In the genomic region with DNA sequence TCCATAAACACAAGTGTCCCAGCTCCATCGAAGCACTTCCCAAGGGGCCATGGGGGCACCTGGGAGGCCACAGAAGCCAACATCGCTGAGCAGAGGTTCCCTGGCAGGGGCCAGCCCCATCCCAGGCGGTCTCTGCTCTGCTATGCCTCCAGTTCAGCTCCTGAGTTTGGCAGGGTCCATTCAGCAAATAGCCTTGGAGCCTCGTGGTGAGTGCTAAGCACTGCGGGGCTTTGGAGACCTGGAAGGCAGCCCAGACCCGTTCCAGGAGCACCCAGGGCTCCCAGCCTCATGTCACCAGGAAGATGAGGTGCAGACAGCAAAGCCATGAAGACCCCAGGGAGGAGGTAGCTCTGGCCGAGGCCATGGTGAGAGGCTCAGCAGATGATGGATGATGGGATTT, we compare ENCODE assay signal across 23 cellular contexts.
A peak's percentile ranks its signal among the peaks of the same experiment; 100 is the strongest.
DNase-seq lines count a peak whose midpoint lies in the region; ATAC-seq and TF ChIP-seq lines count a peak whose summit lies in the region.
"Had no signal": no experiment of that assay in that cellular context is flagged by ENCODE, and none has a peak within 500 bp of the region (broad histone marks: within the 10 kb centered on the region; RNA-seq: fewer than 3 reads in every experiment).

No MANE protein-coding gene starts in this region.

- TF ChIP-seq CTCF in esophagus squamous epithelium (IDR thresholded peaks at IDR 0.05) (no peak), neutrophil (IDR thresholded peaks at IDR 0.05) (no peak), colonic mucosa (IDR thresholded peaks at IDR 0.05) (no peak), Calu3 (IDR thresholded peaks at IDR 0.05; ENCODE audit: unreplicated experiment) (no peak)

- H3K27ac ChIP-seq in esophagus squamous epithelium: peak overlapping the region in 3 of 4 donors; percentile 21 to 36 (median 22)
- peak overlapping the region; percentile 54 for H3K27ac ChIP-seq in neutrophil
- H3K27ac ChIP-seq in colonic mucosa: no peak overlapping the region
- H3K27ac ChIP-seq: ovary, skin epidermis, WERI-Rb-1 had no signal

- no peak overlapping the region for H3K27ac Mint-ChIP-seq in Calu3 (ENCODE audit: unreplicated experiment)
- H3K27ac Mint-ChIP-seq: activated CD4-positive, alpha-beta memory T cell treated with anti-CD3 and anti-CD28 coated beads, Interleukin-2, amount 10 ng/mL, durations not matched to agents 7 days and 5 days; activated naive CD4-positive, alpha-beta T cell treated with anti-CD3 and anti-CD28 coated beads, Interleukin-2, amount 50 U/mL, for 24 hours had no signal

- H3K4me3 Mint-ChIP-seq in Calu3 (ENCODE audit: low read depth, unreplicated experiment): no peak overlapping the region
- H3K4me3 Mint-ChIP-seq: activated CD4-positive, alpha-beta memory T cell treated with anti-CD3 and anti-CD28 coated beads, Interleukin-2, amount 10 ng/mL, durations not matched to agents 7 days and 5 days; activated naive CD4-positive, alpha-beta T cell treated with anti-CD3 and anti-CD28 coated beads, Interleukin-2, amount 50 U/mL, for 24 hours had no signal

- H3K9me3 Mint-ChIP-seq in Calu3 (ENCODE audit: low read depth, unreplicated experiment): no peaks in the 10 kb centered on the region
- H3K9me3 Mint-ChIP-seq: activated CD4-positive, alpha-beta memory T cell treated with anti-CD3 and anti-CD28 coated beads, Interleukin-2, amount 10 ng/mL, durations not matched to agents 7 days and 5 days; activated naive CD4-positive, alpha-beta T cell treated with anti-CD3 and anti-CD28 coated beads, Interleukin-2, amount 50 U/mL, for 24 hours had no signal

- H3K4me1 Mint-ChIP-seq in Calu3 (ENCODE audit: low read depth, unreplicated experiment): no peaks in the 10 kb centered on the region
- H3K4me1 Mint-ChIP-seq: activated CD4-positive, alpha-beta memory T cell treated with anti-CD3 and anti-CD28 coated beads, Interleukin-2, amount 10 ng/mL, durations not matched to agents 7 days and 5 days had no signal

- H3K4me1 ChIP-seq in esophagus squamous epithelium (no peaks in the 10 kb centered on the region), neutrophil (ENCODE audit: control insufficient read depth in 1 of 2, insufficient read depth in 1 of 2, low read depth in 1 of 2, low read length in 1 of 2) (peaks cover 34 to 47% of the 10 kb centered on the region in 2 experiments), colonic mucosa (no peaks in the 10 kb centered on the region)

- WGBS in esophagus squamous epithelium, 2 donors: 55 to 77% methylated on average over 2 to 4 of the region's 7 CpGs

- H3K36me3 Mint-ChIP-seq in Calu3 (ENCODE audit: insufficient read depth, unreplicated experiment): no peaks in the 10 kb centered on the region
- H3K36me3 Mint-ChIP-seq: activated naive CD4-positive, alpha-beta T cell treated with anti-CD3 and anti-CD28 coated beads, Interleukin-2, amount 50 U/mL, for 24 hours had no signal

- CTCF ChIA-PET in Calu3 (lab: Charles Lee): interaction anchor here (0.6 kb wide), 1 partner anchor 383 kb away, joined by 3 read pairs; no protein-coding TSS in a partner anchor

- H3K4me3 ChIP-seq in esophagus squamous epithelium: no peak overlapping the region
- H3K4me3 ChIP-seq in neutrophil (ENCODE audit: low read depth in 1 of 2, low read length in 1 of 2): no peak overlapping the region
- no peak overlapping the region for H3K4me3 ChIP-seq in colonic mucosa
- H3K4me3 ChIP-seq: GM12878, ovary, skin epidermis had no signal

- no peak for TF ChIP-seq POLR2A in esophagus squamous epithelium (IDR thresholded peaks at IDR 0.05)

- DNase-seq in D341Med (ENCODE audit: low spot score) (peak; percentile 42), NCI-H1092 (lab: John Stamatoyannopoulos, UW) (peak; percentile 12), esophagus squamous epithelium (lab: John Stamatoyannopoulos, UW) (no peak), colonic mucosa (no peak), Calu3 (no peak), GDM1 (lab: John Stamatoyannopoulos, UW) (no peak)
- DNase-seq: activated CD4-positive, alpha-beta memory T cell treated with anti-CD3 and anti-CD28 coated beads, Interleukin-2, amount 10 ng/mL, durations not matched to agents 7 days and 5 days; activated T-cell treated with anti-CD3 and anti-CD28 coated beads, Interleukin-2, amount 50 U/mL, for 48 hours; AML-193; cortex of kidney; foreskin fibroblast; GF-D8; NCI-H146; NCI-H446; SHP77 treated with DMSO at 0.1 percent for 48 hours; stimulated activated CD4-positive, alpha-beta T cell treated with anti-CD3 and anti-CD28 coated beads, Interleukin-4, amount 100 ng/mL, for 24 hours; WERI-Rb-1 had no signal

- H3K9me3 ChIP-seq in esophagus squamous epithelium (no peaks in the 10 kb centered on the region), neutrophil (no peaks in the 10 kb centered on the region), colonic mucosa (no peaks in the 10 kb centered on the region)
- H3K9me3 ChIP-seq: ovary had no signal

- no peaks in the 10 kb centered on the region for H3K27me3 Mint-ChIP-seq in Calu3 (ENCODE audit: unreplicated experiment)
- H3K27me3 Mint-ChIP-seq: activated CD4-positive, alpha-beta memory T cell treated with anti-CD3 and anti-CD28 coated beads, Interleukin-2, amount 10 ng/mL, durations not matched to agents 7 days and 5 days; activated naive CD4-positive, alpha-beta T cell treated with anti-CD3 and anti-CD28 coated beads, Interleukin-2, amount 50 U/mL, for 24 hours had no signal

- ATAC-seq in GM18520 (IDR thresholded peaks at IDR 0.05; ENCODE audit: unreplicated experiment): no peak
- ATAC-seq: GM12878 had no signal

- intact Hi-C loops in esophagus squamous epithelium (cut with DNase I) (no loop called here), colonic mucosa (cut with DNase I) (no loop called here), Calu3 (cut with micrococcal nuclease; ENCODE audit: unreplicated experiment) (no loop called here)

- H3K9ac ChIP-seq in colonic mucosa (ENCODE audit: low read depth in 2 of 2, low read length in 2 of 2): no peak overlapping the region

- H3K36me3 ChIP-seq in esophagus squamous epithelium (peaks cover 0 to 20% (median 0%) of the 10 kb centered on the region in 3 donors), neutrophil (peaks cover 51% of the 10 kb centered on the region), colonic mucosa (no peaks in the 10 kb centered on the region)
- H3K36me3 ChIP-seq: ovary, WERI-Rb-1 had no signal

- H3K27me3 ChIP-seq in esophagus squamous epithelium: no peaks in the 10 kb centered on the region
- no peaks in the 10 kb centered on the region for H3K27me3 ChIP-seq in neutrophil
- no peaks in the 10 kb centered on the region for H3K27me3 ChIP-seq in colonic mucosa
- H3K27me3 ChIP-seq: ovary had no signal

- no TSS peak for BruUV-seq in Calu3 (replicated peaks; lab: Mats Ljungman, UMichigan)

Comparison
In these comparisons a context has a peak if more than half of its experiments do, and no peak if none do; other contexts are left out.
1. DNase-seq: peak in D341Med (single experiment) and NCI-H1092 (single experiment); none in esophagus squamous epithelium (single experiment), colonic mucosa (single experiment), Calu3 (single experiment) and GDM1 (single experiment).